Comparison of ENCODE assay signal across 1 cellular context in genomic region chr12:116293687-116294463, GRCh38.
TF ChIP-seq lines count a peak whose summit lies in the region.

No MANE protein-coding gene starts in this region.

TF ChIP-seq in A549, 52 proteins besides CTCF, POLR2A, EP300 and RAD21 (continued from another document):
- no peak for TF ChIP-seq EHF (CRISPR knock-in tag; IDR thresholded peaks at IDR 0.05)
- no peak for TF ChIP-seq RARB (CRISPR knock-in tag; IDR thresholded peaks at IDR 0.05)
- no peak for TF ChIP-seq REST (IDR thresholded peaks at IDR 0.05)
- TF ChIP-seq HOXA7 (CRISPR knock-in tag; IDR thresholded peaks at IDR 0.05), result no peak
- no peak for TF ChIP-seq HEYL (CRISPR knock-in tag; IDR thresholded peaks at IDR 0.05)
